ENCODE assay signal across 11 cellular contexts in genomic region chr12:52063986-52064649, GRCh38. TPM values are rescaled to one million over a fixed set of nuclear protein-coding genes. Genes with fewer than 3 reads are reported as not detected.
DNase-seq lines count a peak whose midpoint lies in the region; FAIRE-seq and TF ChIP-seq lines count a peak whose summit lies in the region.
"Had no signal": no experiment of that assay in that cellular context is flagged by ENCODE, and none has a peak within 500 bp of the region (broad histone marks: within the 10 kb centered on the region; RNA-seq: fewer than 3 reads in every experiment).

No MANE protein-coding gene starts in this region.

- TF ChIP-seq POLR2A in esophagus muscularis mucosa (IDR thresholded peaks at IDR 0.05; ENCODE audit: low read depth): no peak
- TF ChIP-seq POLR2A in ovary (IDR thresholded peaks at IDR 0.05): no peak

- H3K36me3 ChIP-seq in esophagus muscularis mucosa: peaks cover 0 to 11% (median 2%) of the 10 kb centered on the region in 4 donors
- no peaks in the 10 kb centered on the region for H3K36me3 ChIP-seq in ovary

- peak; percentile 88 for DNase-seq in AG08395 (ENCODE audit: low spot score)
- DNase-seq in T1000 (lab: John Stamatoyannopoulos, UW): peak; percentile 96
- DNase-seq in esophagus muscularis mucosa (ENCODE audit: extremely low spot score): no peak
- peak; percentile 78 to 85 (median 82) for DNase-seq in ovary
- DNase-seq in frontal cortex (ENCODE audit: low spot score in 2 of 2): no peak
- no peak for DNase-seq in NCI-H2171 (lab: John Stamatoyannopoulos, UW)
- DNase-seq in cerebellar nuclear complex (lab: John Stamatoyannopoulos, UW): no peak
- DNase-seq in GM10248 (ENCODE audit: extremely low spot score): no peak

- POLR2A ChIA-PET in GM10248 (lab: Yijun Ruan, JAX): no interaction called here

- TF ChIP-seq CTCF in esophagus muscularis mucosa (IDR thresholded peaks at IDR 0.05) (no peak), ovary (IDR thresholded peaks at IDR 0.05) (no peak), GM10248 (IDR thresholded peaks at IDR 0.05; ENCODE audit: control extremely low read depth, extremely low read depth, low read depth, missing control alignments) (no peak)

- H3K27me3 ChIP-seq in esophagus muscularis mucosa (no peaks in the 10 kb centered on the region), ovary (no peaks in the 10 kb centered on the region)

- H3K27ac ChIP-seq in esophagus muscularis mucosa (replicated peaks in 1 of 4): peak overlapping the region; percentile 54 to 76 (median 66)
- H3K27ac ChIP-seq in ovary: peak overlapping the region; percentile 81 to 85
- H3K27ac ChIP-seq: VCaP had no signal

- intact Hi-C loops in esophagus muscularis mucosa (cut with DNase I): no loop called here
- intact Hi-C loops in ovary (cut with DNase I): no loop called here

- H3K4me1 ChIP-seq in esophagus muscularis mucosa (peaks cover 10 to 39% (median 29%) of the 10 kb centered on the region in 4 donors), ovary (ENCODE audit: insufficient read depth) (peaks cover 17% of the 10 kb centered on the region)

- CTCF ChIA-PET in GM10248 (lab: Yijun Ruan, JAX): interaction anchor here (1.1 to 42.5 kb wide), 5 partner anchors 9 to 31 kb away, joined by 3 to 1220 read pairs (median 4); no protein-coding TSS in a partner anchor

- H3K9me3 ChIP-seq in esophagus muscularis mucosa: no peaks in the 10 kb centered on the region
- no peaks in the 10 kb centered on the region for H3K9me3 ChIP-seq in ovary

- no peak overlapping the region for H3K4me3 ChIP-seq in esophagus muscularis mucosa
- no peak overlapping the region for H3K4me3 ChIP-seq in ovary

- no peak for FAIRE-seq in frontal cortex (lab: Jason Lieb, UNC)

- no peak for TF ChIP-seq EP300 in esophagus muscularis mucosa (IDR thresholded peaks at IDR 0.05)
- peak; percentile 42 for TF ChIP-seq EP300 in ovary (IDR thresholded peaks at IDR 0.05)

- WGBS in esophagus muscularis mucosa: 72% methylated on average over 6 of the region's 12 CpGs
- WGBS in ovary, 3 donors: 36 to 55% (median 47%) methylated on average over 11 to 12 of the region's 12 CpGs

RNA-seq across cellular contexts. Expression of gene ATG101, which starts 5.7 kb away (rescaled TPM):
- total RNA-seq in esophagus muscularis mucosa (10 to 100 TPM; 30.3 to 71.4 (median 61.2) TPM), ovary (10 to 100 TPM; 24.9 to 48.7 (median 28.9) TPM), frontal cortex (26.5 TPM)
- 10 to 100 TPM; 13.6 to 26.2 TPM for polyA plus RNA-seq in ovary

RNA-seq across cellular contexts. Expression of gene NR4A1, which starts 12.9 kb away (rescaled TPM):
- total RNA-seq in esophagus muscularis mucosa: 10 to 100 TPM; 26.2 to 88.1 (median 59.4) TPM
- 1,000 to 10,000 TPM in 2 of 7 donors, 100 to 1,000 TPM in 5; 142 to 1,603 (median 414) TPM for total RNA-seq in ovary
- 100 to 1,000 TPM in 1 of 2 donors, 10 to 100 TPM in 1; 41.7 to 159 TPM for polyA plus RNA-seq in ovary
- total RNA-seq in frontal cortex: 5.3 TPM

RNA-seq across cellular contexts. Expression of gene SMIM41, which starts 15.4 kb away (rescaled TPM):
- total RNA-seq in esophagus muscularis mucosa (10 to 100 TPM in 1 of 4 donors, 1 to 10 TPM in 3; 2.1 to 26.6 (median 5.6) TPM), ovary (1 to 10 TPM; 1.4 to 4.5 (median 2.8) TPM), frontal cortex (not detected)
- 1 to 10 TPM in 1 of 2 donors, under 1 TPM in 1; 0.32 to 3.4 TPM for polyA plus RNA-seq in ovary
- total RNA-seq: activated T-helper 17 cell treated with anti-CD3 and anti-CD28 coated beads, Interleukin-2, amount 50 U/mL, for 72 hours had no signal
- polyA plus RNA-seq: BJ had no signal

RNA-seq across cellular contexts. Expression of gene TAMALIN, which starts 57.4 kb away (rescaled TPM):
- total RNA-seq in esophagus muscularis mucosa (10 to 100 TPM; 13.3 to 26.9 (median 18.3) TPM), ovary (10 to 100 TPM; 20.8 to 84.1 (median 38.6) TPM), frontal cortex (2.4 TPM)
- 10 to 100 TPM; 16.8 to 21.8 TPM for polyA plus RNA-seq in ovary

Comparison
In these comparisons a context has a peak if more than half of its experiments do, and no peak if none do; other contexts are left out.
1. DNase-seq: peak in AG08395 (single experiment), T1000 (single experiment) and ovary (5 of 5); none in esophagus muscularis mucosa (single experiment), frontal cortex (0 of 2), NCI-H2171 (single experiment), cerebellar nuclear complex (0 of 2) and GM10248 (single experiment).